Comparison of ENCODE assay signal across 30 cellular contexts in genomic region chr1:58597076-58597475, GRCh38. TPM values are rescaled to one million over a fixed set of nuclear protein-coding genes. Genes with fewer than 3 reads are reported as not detected.
DNase-seq lines count a peak whose midpoint lies in the region; ATAC-seq and TF ChIP-seq lines count a peak whose summit lies in the region.
"Had no signal": no experiment of that assay in that cellular context is flagged by ENCODE, and none has a peak within 500 bp of the region (broad histone marks: within the 10 kb centered on the region; RNA-seq: fewer than 3 reads in every experiment).

No MANE protein-coding gene starts in this region.

- H3K4me1 Mint-ChIP-seq in Caco-2 (ENCODE audit: low read depth, unreplicated experiment) = no peaks in the 10 kb centered on the region
- H3K4me1 Mint-ChIP-seq: central memory CD8-positive, alpha-beta T cell; immature natural killer cell had no signal

- peaks cover 4% of the 10 kb centered on the region for H3K27me3 Mint-ChIP-seq in Caco-2 (ENCODE audit: insufficient read depth, unreplicated experiment)

- H3K27me3 ChIP-seq in osteoblast (ENCODE audit: insufficient read depth, low read length) = no peaks in the 10 kb centered on the region
- H3K27me3 ChIP-seq in Caco-2 (replicated peaks; ENCODE audit: control insufficient read depth, insufficient read depth, low read length) = no peaks in the 10 kb centered on the region
- H3K27me3 ChIP-seq: dorsolateral prefrontal cortex, hepatocyte, right lobe of liver, tibial artery had no signal

- BruUV-seq in Caco-2 (replicated peaks; lab: Mats Ljungman, UMichigan) = no TSS peak

- H3K4me3 ChIP-seq in osteoblast (ENCODE audit: insufficient read depth, low read length) = no peak overlapping the region
- no peak overlapping the region for H3K4me3 ChIP-seq in Caco-2 (ENCODE audit: low read depth, low read length)
- H3K4me3 ChIP-seq: A549, hepatocyte, right lobe of liver, tibial artery had no signal

- no peaks in the 10 kb centered on the region for H3K36me3 Mint-ChIP-seq in Caco-2 (ENCODE audit: insufficient read depth, unreplicated experiment)
- H3K36me3 Mint-ChIP-seq: activated naive CD8-positive, alpha-beta T cell; immature natural killer cell had no signal

- POLR2A ChIA-PET in RWPE1 (lab: Yijun Ruan, JAX; ENCODE audit: low non-redundant PET) = interaction anchor here (0.6 kb wide), 1 partner anchor 9 kb away, joined by 3 read pairs; no protein-coding TSS in a partner anchor
- POLR2A ChIA-PET in Caco-2 (lab: Charles Lee) = no interaction called here

- H3K9me3 ChIP-seq in osteoblast (ENCODE audit: low read depth, low read length) (no peaks in the 10 kb centered on the region), Caco-2 (no peaks in the 10 kb centered on the region)
- H3K9me3 ChIP-seq: A549, right lobe of liver, tibial artery had no signal

- no peak overlapping the region for H3K27ac Mint-ChIP-seq in Caco-2 (ENCODE audit: unreplicated experiment)
- H3K27ac Mint-ChIP-seq: activated naive CD8-positive, alpha-beta T cell; activated T-helper 2 cell treated with anti-CD3 and anti-CD28 coated beads, Interferon-gamma antibody, Interleukin-2, Interleukin-4, amounts not matched to agents 10 μg/mL and 5 μg/mL and 100 μg/mL, durations not matched to agents 14 hours and 24 hours and 36 hours; H9; immature natural killer cell; naive thymus-derived CD8-positive, alpha-beta T cell; stimulated activated naive CD8-positive, alpha-beta T cell treated with anti-CD3 and anti-CD28 coated beads, Interleukin-15, Interleukin-2, amounts not matched to agents 100 ng/mL and 50 ng/mL, for 24 hours had no signal

- H3K27ac ChIP-seq in RWPE1 = 0 out of 2 replicates have a peak overlapping the region, but pooled peaks have one; percentile 33
- no peak overlapping the region for H3K27ac ChIP-seq in osteoblast (ENCODE audit: low read depth, low read length)
- H3K27ac ChIP-seq: A549, hepatocyte, HL-60, right lobe of liver, tibial artery had no signal

- peaks cover 12% of the 10 kb centered on the region for H3K4me1 ChIP-seq in osteoblast (ENCODE audit: insufficient read depth, low read length)
- H3K4me1 ChIP-seq in Caco-2 = no peaks in the 10 kb centered on the region
- H3K4me1 ChIP-seq: right lobe of liver had no signal

- no peaks in the 10 kb centered on the region for H4K20me1 ChIP-seq in osteoblast (ENCODE audit: insufficient read depth, low read length)

- DNase-seq in AG20443 (ENCODE audit: low spot score) (peak; percentile 29), RWPE1 (ENCODE audit: low spot score) (no peak), fibroblast of peridontal ligament (ENCODE audit: extremely low read depth) (peak; percentile 44), osteoblast (ENCODE audit: insufficient read length, low spot score, missing footprints) (no peak), COLO668 (lab: John Stamatoyannopoulos, UW; ENCODE audit: unreplicated experiment) (no peak), D341Med (ENCODE audit: low spot score) (no peak), Caco-2 (no peak)
- DNase-seq: activated CD4-positive, alpha-beta T cell treated with anti-CD3 and anti-CD28 coated beads, Interleukin-2, amount 50 U/mL, for 4 hours; activated CD4-positive, CD25-positive, alpha-beta regulatory T cell; foreskin melanocyte; H9; immature natural killer cell; Kasumi-1; naive thymus-derived CD8-positive, alpha-beta T cell; NCI-H1694; NCI-H2227 treated with DMSO at 0.1 percent for 48 hours; NCI-H748 treated with DMSO at 0.1 percent for 48 hours; posterior cingulate gyrus; right lobe of liver; stimulated activated CD4-positive, alpha-beta T cell treated with anti-CD3 and anti-CD28 coated beads, Interleukin-15, amount 100 ng/mL, for 24 hours; tibial artery had no signal

- peak overlapping the region; percentile 23 for H3K4me2 ChIP-seq in osteoblast (ENCODE audit: insufficient read depth, low read length)
- H3K4me2 ChIP-seq: A549, hepatocyte had no signal

- TF ChIP-seq CTCF in RWPE1 (conservative IDR thresholded peaks at IDR 0.05; ENCODE audit: low read depth) (no peak), osteoblast (IDR thresholded peaks at IDR 0.05; ENCODE audit: extremely low read depth, low read depth, low read length) (no peak), Caco-2 (IDR thresholded peaks at IDR 0.05; ENCODE audit: insufficient read depth in 1 of 2, low read depth in 1 of 2, low read length in 1 of 2, severe bottlenecking in 1 of 2, unreplicated experiment in 1 of 2) (no peak)

- peaks cover 10% of the 10 kb centered on the region for H3K9me3 Mint-ChIP-seq in Caco-2 (ENCODE audit: unreplicated experiment)
- H3K9me3 Mint-ChIP-seq: activated T-helper 2 cell treated with anti-CD3 and anti-CD28 coated beads, Interferon-gamma antibody, Interleukin-2, Interleukin-4, amounts not matched to agents 10 μg/mL and 5 μg/mL and 100 μg/mL, durations not matched to agents 14 hours and 24 hours and 36 hours; central memory CD8-positive, alpha-beta T cell had no signal

- H3K4me3 Mint-ChIP-seq in Caco-2 (ENCODE audit: unreplicated experiment) = no peak overlapping the region
- H3K4me3 Mint-ChIP-seq: activated naive CD8-positive, alpha-beta T cell; central memory CD8-positive, alpha-beta T cell; H9; immature natural killer cell; naive thymus-derived CD8-positive, alpha-beta T cell; stimulated activated naive CD8-positive, alpha-beta T cell treated with anti-CD3 and anti-CD28 coated beads, Interleukin-15, Interleukin-2, amounts not matched to agents 100 ng/mL and 50 ng/mL, for 24 hours had no signal

- H2AFZ ChIP-seq in osteoblast (ENCODE audit: low read length) = peak overlapping the region; percentile 52
- H2AFZ ChIP-seq: hepatocyte had no signal

- CTCF ChIA-PET in RWPE1 (lab: Yijun Ruan, JAX) = no interaction called here
- CTCF ChIA-PET in Caco-2 (lab: Charles Lee) = no interaction called here

- no peaks in the 10 kb centered on the region for H3K36me3 ChIP-seq in osteoblast (ENCODE audit: insufficient read depth, low read length)
- H3K36me3 ChIP-seq in Caco-2 (ENCODE audit: control insufficient read depth, insufficient read depth, low read length) = no peaks in the 10 kb centered on the region
- H3K36me3 ChIP-seq: right lobe of liver, tibial artery had no signal

- ATAC-seq in HG02642 (IDR thresholded peaks at IDR 0.05; ENCODE audit: poor library complexity, unreplicated experiment) = no peak
- ATAC-seq: A549; naive thymus-derived CD8-positive, alpha-beta T cell; right lobe of liver had no signal

- no peaks in the 10 kb centered on the region for H3K79me2 ChIP-seq in osteoblast (ENCODE audit: insufficient read depth, low read length)
- H3K79me2 ChIP-seq: hepatocyte had no signal

- intact Hi-C loops in Caco-2 (cut with micrococcal nuclease; ENCODE audit: unreplicated experiment) = no loop called here

RNA-seq across cellular contexts. Expression of gene TACSTD2, which starts 20.0 kb away (rescaled TPM):
- total RNA-seq in osteoblast (under 0.01 and 0.29 TPM in 2 replicates), Caco-2 (2022) (25.6 and 31.9 TPM in 2 replicates)
- total RNA-seq: naive thymus-derived CD8-positive, alpha-beta T cell had no signal

RNA-seq across cellular contexts. Expression of gene OMA1, which starts 50.5 kb away (rescaled TPM):
- 12.1 and 22.8 TPM in 2 replicates for total RNA-seq in osteoblast
- total RNA-seq in Caco-2 (2022) = 6.9 and 8.1 TPM in 2 replicates

Comparison
In these comparisons a context has a peak if more than half of its experiments do, and no peak if none do; other contexts are left out.
1. DNase-seq: peak in AG20443 (single experiment) and fibroblast of peridontal ligament (single experiment); none in RWPE1 (single experiment), osteoblast (single experiment), COLO668 (single experiment), D341Med (single experiment) and Caco-2 (0 of 2).
2. RNA of gene TACSTD2, which starts 20.0 kb away (total RNA-seq): 25.6 to 31.9 TPM in Caco-2; under 0.01 to 0.29 TPM in osteoblast; every median in the first group is over 10 times any median in the second.